In the genomic region with DNA sequence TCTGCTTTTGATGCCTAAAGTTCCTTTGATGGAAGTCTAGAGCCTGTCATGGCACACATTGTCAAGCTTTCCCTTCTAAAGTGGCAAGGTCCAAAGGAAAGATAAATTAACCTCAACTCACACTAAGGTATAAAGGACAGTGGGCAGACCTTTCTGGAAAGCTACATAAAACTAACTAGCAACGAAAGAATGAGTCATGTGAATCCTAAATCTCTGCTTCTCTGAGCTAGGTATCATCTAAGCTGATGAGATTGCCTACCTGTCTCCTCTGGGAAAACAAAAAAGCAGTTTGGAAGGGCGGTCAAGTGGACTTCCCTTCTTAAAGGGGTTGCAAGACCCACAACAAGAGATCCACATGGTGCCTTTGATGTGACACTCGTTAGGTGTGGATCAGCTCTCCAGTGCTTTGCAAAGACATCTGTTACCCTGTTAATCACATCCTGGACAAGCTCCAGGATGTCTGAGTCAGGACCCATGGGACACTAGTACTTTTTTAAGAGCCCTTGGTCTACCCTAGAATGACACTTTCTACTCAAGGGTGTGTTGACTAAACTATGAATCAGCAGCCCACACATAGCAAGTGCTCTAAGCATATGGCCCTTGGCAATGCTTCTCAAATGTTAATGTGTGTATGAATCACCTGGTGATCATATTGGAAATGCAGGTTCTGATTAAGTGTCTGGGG, we compare ENCODE assay signal across 8 cellular contexts.
A peak's percentile ranks its signal among the peaks of the same experiment; 100 is the strongest.
DNase-seq lines count a peak whose midpoint lies in the region; ATAC-seq and TF ChIP-seq lines count a peak whose summit lies in the region.

No MANE protein-coding gene starts in this region.

- peak; percentile 51 for ATAC-seq in GM21786 (IDR thresholded peaks at IDR 0.05; ENCODE audit: unreplicated experiment)
- peak; percentile 97 for ATAC-seq in foreskin keratinocyte
- no peak for ATAC-seq in GM18858 (IDR thresholded peaks at IDR 0.05; ENCODE audit: unreplicated experiment)

- peak; percentile 23 for DNase-seq in BE2C
- DNase-seq in NCI-H446 treated with DMSO at 0.1 percent for 48 hours (lab: John Stamatoyannopoulos, UW) = peak; percentile 84
- peak; percentile 99 to 100 for DNase-seq in foreskin keratinocyte
- no peak for DNase-seq in CD4-positive, alpha-beta memory T cell
- no peak for DNase-seq in COR-L47 (lab: John Stamatoyannopoulos, UW)
- no peak for DNase-seq in inferior parietal cortex (ENCODE audit: extremely low spot score)

- H3K4me1 Mint-ChIP-seq in CD4-positive, alpha-beta memory T cell = no peaks in the 10 kb centered on the region

- peaks cover 0 to 2% (median 0%) of the 10 kb centered on the region in 8 donors for H3K9me3 Mint-ChIP-seq in CD4-positive, alpha-beta memory T cell

- no peaks in the 10 kb centered on the region for H3K36me3 ChIP-seq in BE2C
- H3K36me3 ChIP-seq in CD4-positive, alpha-beta memory T cell (ENCODE audit: insufficient read depth, low read length) = no peaks in the 10 kb centered on the region

- no peaks in the 10 kb centered on the region for H3K36me3 Mint-ChIP-seq in CD4-positive, alpha-beta memory T cell

- H3K9me3 ChIP-seq in BE2C = no peaks in the 10 kb centered on the region
- no peaks in the 10 kb centered on the region for H3K9me3 ChIP-seq in CD4-positive, alpha-beta memory T cell (ENCODE audit: control insufficient read depth in 1 of 2, low read length in 2 of 2)

- H3K4me1 ChIP-seq in BE2C = peaks cover 6% of the 10 kb centered on the region; the same call in 1 of the 2 replicates
- peaks cover 8% of the 10 kb centered on the region for H3K4me1 ChIP-seq in foreskin keratinocyte
- no peaks in the 10 kb centered on the region for H3K4me1 ChIP-seq in CD4-positive, alpha-beta memory T cell (ENCODE audit: insufficient read depth, low read length)

- no peak for TF ChIP-seq CTCF in BE2C (IDR thresholded peaks at IDR 0.05; ENCODE audit: low read depth, low read length)
- TF ChIP-seq CTCF in foreskin keratinocyte (conservative IDR thresholded peaks at IDR 0.05) = no peak

- H3K27ac ChIP-seq in foreskin keratinocyte = peak overlapping the region; percentile 34
- no peak overlapping the region for H3K27ac ChIP-seq in CD4-positive, alpha-beta memory T cell (ENCODE audit: low read depth, low read length)

- H3K27me3 Mint-ChIP-seq in CD4-positive, alpha-beta memory T cell = peaks cover 0 to 3% of the 10 kb centered on the region in 2 donors

- H3K27me3 ChIP-seq in BE2C (no peaks in the 10 kb centered on the region), foreskin keratinocyte (no peaks in the 10 kb centered on the region)
- H3K27me3 ChIP-seq in CD4-positive, alpha-beta memory T cell (ENCODE audit: insufficient read depth, low read length) = no peaks in the 10 kb centered on the region

- CTCF ChIA-PET in CD4-positive, alpha-beta memory T cell (lab: Charles Lee; ENCODE audit: partially characterized antibody) = no interaction called here

- H3K4me3 Mint-ChIP-seq in CD4-positive, alpha-beta memory T cell = no peak overlapping the region

- POLR2A ChIA-PET in CD4-positive, alpha-beta memory T cell (lab: Charles Lee; ENCODE audit: partially characterized antibody) = no interaction called here

- no peak overlapping the region for H3K4me3 ChIP-seq in BE2C (ENCODE audit: low read depth, low read length)
- no peak overlapping the region for H3K4me3 ChIP-seq in CD4-positive, alpha-beta memory T cell (ENCODE audit: low read length in 2 of 2)

- intact Hi-C loops in CD4-positive, alpha-beta memory T cell (cut with micrococcal nuclease) = no loop called here

- no peak overlapping the region for H3K27ac Mint-ChIP-seq in CD4-positive, alpha-beta memory T cell

Comparison
In these comparisons a context has a peak if more than half of its experiments do, and no peak if none do; other contexts are left out.
1. DNase-seq: peak in BE2C (single experiment), NCI-H446 treated with DMSO at 0.1 percent for 48 hours (single experiment) and foreskin keratinocyte (2 of 2); none in CD4-positive, alpha-beta memory T cell (0 of 5), COR-L47 (single experiment) and inferior parietal cortex (single experiment).